In genomic region chr12:108841825-108842224, GRCh38 we compare ENCODE assay signal across 9 cellular contexts. TPM values are rescaled to one million over a fixed set of nuclear protein-coding genes. Genes with fewer than 3 reads are reported as not detected.
DNase-seq lines count a peak whose midpoint lies in the region; ATAC-seq and TF ChIP-seq lines count a peak whose summit lies in the region.
"Not testable (repeated sequence)": the region's sequence is repeated elsewhere in the genome, so short reads cannot be mapped to it uniquely, and the experiment has no call there.
"Had no signal": no experiment of that assay in that cellular context is flagged by ENCODE, and none has a peak within 500 bp of the region (broad histone marks: within the 10 kb centered on the region; RNA-seq: fewer than 3 reads in every experiment).

No MANE protein-coding gene starts in this region.

- H3K9me3 ChIP-seq in right atrium auricular region, tibial nerve: not testable (repeated sequence)

- H3K36me3 Mint-ChIP-seq in HFFc6 (ENCODE audit: low read depth) (peaks cover 69% of the 10 kb centered on the region), WTC11 (peaks cover 25% of the 10 kb centered on the region), osteocyte (ENCODE audit: unreplicated experiment) (peaks cover 26% of the 10 kb centered on the region)
- H3K36me3 Mint-ChIP-seq in activated naive CD8-positive, alpha-beta T cell: not testable (repeated sequence)

- not testable (repeated sequence) for H3K27me3 ChIP-seq in right atrium auricular region, tibial nerve

- not testable (repeated sequence) for H3K9me3 Mint-ChIP-seq in HFFc6; WTC11; activated naive CD8-positive, alpha-beta T cell (ENCODE audit: low read depth); osteocyte (ENCODE audit: unreplicated experiment)

- not testable (repeated sequence) for H3K4me3 Mint-ChIP-seq in HFFc6; WTC11; activated naive CD8-positive, alpha-beta T cell; osteocyte (ENCODE audit: unreplicated experiment)

- peak overlapping the region; percentile 65 for H3K27ac Mint-ChIP-seq in HFFc6
- 0 out of 2 replicates have a peak overlapping the region, but pooled peaks have one; percentile 36 for H3K27ac Mint-ChIP-seq in WTC11
- peak overlapping the region; percentile 46 for H3K27ac Mint-ChIP-seq in activated naive CD8-positive, alpha-beta T cell
- H3K27ac Mint-ChIP-seq in osteocyte (ENCODE audit: unreplicated experiment): peak overlapping the region; percentile 100

- not testable (repeated sequence) for DNase-seq in HFFc6; WTC11 (ENCODE audit: low spot score); epithelial cell of prostate (ENCODE audit: low read depth, low spot score); right atrium auricular region (ENCODE audit: low spot score); osteocyte (ENCODE audit: extremely low spot score, unreplicated experiment); tibial nerve (ENCODE audit: low spot score in 2 of 2)

- not testable (repeated sequence) for ATAC-seq in WTC11

- CTCF ChIA-PET in WTC11 (lab: Charles Lee): not testable (repeated sequence)

- POLR2A ChIA-PET in WTC11 (lab: Charles Lee): not testable (repeated sequence)

- peaks cover 10% of the 10 kb centered on the region for H3K27me3 Mint-ChIP-seq in HFFc6 (ENCODE audit: insufficient read depth)
- H3K27me3 Mint-ChIP-seq in WTC11 (ENCODE audit: low read depth); activated naive CD8-positive, alpha-beta T cell; osteocyte (ENCODE audit: unreplicated experiment): not testable (repeated sequence)

- H3K27ac ChIP-seq in epithelial cell of prostate (peak overlapping the region; percentile 99), right atrium auricular region (peak overlapping the region; percentile 94 to 95), tibial nerve (peak overlapping the region; percentile 11 to 95 (median 52))

- TF ChIP-seq CTCF in HFFc6 (IDR thresholded peaks at IDR 0.05); WTC11 (IDR thresholded peaks at IDR 0.05); right atrium auricular region (IDR thresholded peaks at IDR 0.05); osteocyte (IDR thresholded peaks at IDR 0.05); tibial nerve (IDR thresholded peaks at IDR 0.05): not testable (repeated sequence)

- not testable (repeated sequence) for H3K4me3 ChIP-seq in right atrium auricular region, tibial nerve

- H3K4me1 Mint-ChIP-seq in HFFc6 (ENCODE audit: low read depth): peaks cover 81% of the 10 kb centered on the region
- H3K4me1 Mint-ChIP-seq in WTC11: peaks cover 35% of the 10 kb centered on the region
- peaks cover 30% of the 10 kb centered on the region for H3K4me1 Mint-ChIP-seq in activated naive CD8-positive, alpha-beta T cell (ENCODE audit: low read depth)
- H3K4me1 Mint-ChIP-seq in osteocyte (ENCODE audit: unreplicated experiment): peaks cover 75% of the 10 kb centered on the region

- H3K4me1 ChIP-seq in right atrium auricular region (peaks cover 0 to 88% of the 10 kb centered on the region in 2 donors), tibial nerve (peaks cover 4 to 90% (median 52%) of the 10 kb centered on the region in 4 donors)

- not testable (repeated sequence) for TF ChIP-seq POLR2A in tibial nerve (IDR thresholded peaks at IDR 0.05)

- 47 to 59% methylated on average over 4 of the region's 4 CpGs for WGBS in tibial nerve, 2 donors

- not testable (repeated sequence) for H3K36me3 ChIP-seq in right atrium auricular region
- H3K36me3 ChIP-seq in tibial nerve: peaks cover 0 to 12% (median 0%) of the 10 kb centered on the region in 3 donors

- not testable (repeated sequence) for TF ChIP-seq EP300 in tibial nerve (IDR thresholded peaks at IDR 0.05)

TF ChIP-seq in WTC11, 78 proteins besides CTCF, POLR2A, EP300 and RAD21:
- TF ChIP-seq ZNF121 (CRISPR knock-in tag; IDR thresholded peaks at IDR 0.05): 0 out of 2 replicates have a peak, but pooled peaks have one; percentile 55

RNA-seq across cellular contexts. Expression of gene SSH1, which starts 15.6 kb away (rescaled TPM):
- total RNA-seq in HFFc6 (2021; fragmentation: NEBNext Ultra II Directional; extraction: Animal tissue kit (Norgen Biotek cat#: 25700)): 10 to 100 TPM; 75.8 to 96.2 (median 79.1) TPM
- total RNA-seq in WTC11 (2021): 18.7 to 23.1 TPM (median 21.3 TPM) in 3 replicates
- 10 to 100 TPM; 22.0 to 25.9 TPM for total RNA-seq in right atrium auricular region
- 96.9 and 109 TPM in 2 replicates for total RNA-seq in osteocyte
- 10 to 100 TPM; 23.6 to 66.9 (median 28.0) TPM for total RNA-seq in tibial nerve

RNA-seq across cellular contexts. Expression of gene DAO, which starts 38.1 kb away (rescaled TPM):
- total RNA-seq in HFFc6 (2021; fragmentation: NEBNext Ultra II Directional; extraction: Animal tissue kit (Norgen Biotek cat#: 25700)): not detected
- total RNA-seq in WTC11 (2021): 0.17 TPM in 1 of 3 replicates, not detected in the others
- total RNA-seq in right atrium auricular region: not detected
- not detected in 2 replicates for total RNA-seq in osteocyte
- not detected for total RNA-seq in tibial nerve
- total RNA-seq: H4, Right ventricle myocardium inferior had no signal

Comparison
In these comparisons a context has a peak if more than half of its experiments do, and no peak if none do; other contexts are left out.
1. H3K27ac Mint-ChIP-seq: peak in every context shown above with its lines; median percentile 100 in osteocyte; 65 in HFFc6; 46 in activated naive CD8-positive, alpha-beta T cell; 36 in WTC11.